Comparison of ENCODE assay signal across 23 cellular contexts in genomic region chr2:70959271-70959761, GRCh38. TPM values are rescaled to one million over a fixed set of nuclear protein-coding genes. Genes with fewer than 3 reads are reported as not detected.
DNase-seq lines count a peak whose midpoint lies in the region; ATAC-seq and TF ChIP-seq lines count a peak whose summit lies in the region.
"Had no signal": no experiment of that assay in that cellular context is flagged by ENCODE, and none has a peak within 500 bp of the region (broad histone marks: within the 10 kb centered on the region; RNA-seq: fewer than 3 reads in every experiment).

No MANE protein-coding gene starts in this region.

- ATAC-seq in GM18498 (IDR thresholded peaks at IDR 0.05; ENCODE audit: unreplicated experiment), result no peak
- ATAC-seq: GM12878, left colon, Panc1 had no signal

- H3K27me3 ChIP-seq in left ventricle myocardium inferior (ENCODE audit: low read depth), result peaks cover 98% of the 10 kb centered on the region
- H3K27me3 ChIP-seq in vagina, result no peaks in the 10 kb centered on the region

- H3K27me3 Mint-ChIP-seq in chondrocyte (ENCODE audit: low read depth), result no peaks in the 10 kb centered on the region

- TF ChIP-seq POLR2A in vagina (IDR thresholded peaks at IDR 0.05), result no peak

- peaks cover 6% of the 10 kb centered on the region for H3K36me3 Mint-ChIP-seq in chondrocyte (ENCODE audit: low read depth)
- H3K36me3 Mint-ChIP-seq: activated naive CD8-positive, alpha-beta T cell; CD8-positive, alpha-beta memory T cell; mesothelial cell of epicardium had no signal

- H3K4me1 ChIP-seq in left ventricle myocardium inferior (no peaks in the 10 kb centered on the region), vagina (no peaks in the 10 kb centered on the region)
- H3K4me1 ChIP-seq: SJSA1 had no signal

- H3K27ac Mint-ChIP-seq in chondrocyte (ENCODE audit: unreplicated experiment), result no peak overlapping the region
- H3K27ac Mint-ChIP-seq: activated naive CD8-positive, alpha-beta T cell; mesothelial cell of epicardium; nephron had no signal

- H3K36me3 ChIP-seq in left ventricle myocardium inferior (no peaks in the 10 kb centered on the region), vagina (no peaks in the 10 kb centered on the region)
- H3K36me3 ChIP-seq: SJSA1, upper lobe of left lung had no signal

- H3K4me1 Mint-ChIP-seq in chondrocyte (ENCODE audit: low read depth), result peaks cover 5% of the 10 kb centered on the region
- H3K4me1 Mint-ChIP-seq: mesothelial cell of epicardium, nephron had no signal

- intact Hi-C loops in cardiac septum (cut with DNase I) (no loop called here), left ventricle myocardium inferior (cut with micrococcal nuclease) (no loop called here), vagina (cut with DNase I) (no loop called here)

- DNase-seq in cardiac septum (ENCODE audit: low spot score), result peak; percentile 49
- no peak for DNase-seq in left ventricle myocardium inferior
- DNase-seq in activated CD8-positive, alpha-beta memory T cell treated with anti-CD3 and anti-CD28 coated beads, Interleukin-2, amount 50 U/mL, for 48 hours, result peak; percentile 44
- peak; percentile 13 for DNase-seq in myocyte (ENCODE audit: low read depth)
- peak; percentile 54 to 58 for DNase-seq in vagina (ENCODE audit: extremely low spot score in 2 of 2)
- DNase-seq in NCI-H2227 treated with DMSO at 0.1 percent for 48 hours (lab: John Stamatoyannopoulos, UW), result no peak
- no peak for DNase-seq in chondrocyte (ENCODE audit: low spot score)
- DNase-seq: GM23248; MM.1S; NCI-H146; NCI-H2171 treated with DMSO at 0.1 percent for 48 hours; stimulated activated naive CD4-positive, alpha-beta T cell had no signal

- H3K9me3 ChIP-seq in left ventricle myocardium inferior (replicated peaks) (no peaks in the 10 kb centered on the region), vagina (no peaks in the 10 kb centered on the region)
- H3K9me3 ChIP-seq: SJSA1, upper lobe of left lung had no signal

- H3K4me3 ChIP-seq in left ventricle myocardium inferior (no peak overlapping the region), vagina (no peak overlapping the region)
- H3K4me3 ChIP-seq: GM12878, GM23248, SJSA1, upper lobe of left lung had no signal

- H3K4me3 Mint-ChIP-seq in chondrocyte (ENCODE audit: unreplicated experiment), result no peak overlapping the region
- H3K4me3 Mint-ChIP-seq: activated naive CD8-positive, alpha-beta T cell; CD8-positive, alpha-beta memory T cell; mesothelial cell of epicardium; nephron had no signal

- no peak for TF ChIP-seq CTCF in left ventricle myocardium inferior (IDR thresholded peaks at IDR 0.05; ENCODE audit: borderline replicate concordance)
- no peak for TF ChIP-seq CTCF in vagina (IDR thresholded peaks at IDR 0.05)
- TF ChIP-seq CTCF in chondrocyte (IDR thresholded peaks at IDR 0.05), result no peak

- H3K27ac ChIP-seq in left ventricle myocardium inferior (replicated peaks) (no peak overlapping the region), vagina (no peak overlapping the region)
- H3K27ac ChIP-seq: GM23248, SJSA1, upper lobe of left lung had no signal

- no peaks in the 10 kb centered on the region for H3K9me3 Mint-ChIP-seq in chondrocyte (ENCODE audit: low read depth)
- H3K9me3 Mint-ChIP-seq: CD8-positive, alpha-beta memory T cell; mesothelial cell of epicardium; nephron had no signal

RNA-seq across cellular contexts. Expression of gene ANKRD53, which starts 19.1 kb away (rescaled TPM):
- total RNA-seq in cardiac septum (0.38 TPM), left ventricle myocardium inferior (0.33 TPM), myocyte (1.5 TPM in 1 of 2 replicates, not detected in the other), vagina (4.9 TPM), chondrocyte (0.85 to 2.2 TPM (median 1.8 TPM) in 3 replicates)
- 0.53 TPM for polyA plus RNA-seq in myocyte (2012)
- total RNA-seq: GM12878; GM23248; SJSA1; T-helper 2 cell treated with Interferon-gamma antibody and Interleukin-4, amounts not matched to agents 100 ng/mL and 5 ng/mL, for 36 hours had no signal

RNA-seq across cellular contexts. Expression of gene ATP6V1B1, which starts 23.6 kb away (rescaled TPM):
- total RNA-seq in cardiac septum, result 0.43 TPM
- not detected for total RNA-seq in left ventricle myocardium inferior
- total RNA-seq in myocyte, result 1.7 and 3.8 TPM in 2 replicates
- polyA plus RNA-seq in myocyte (2012), result 2.1 TPM
- not detected for total RNA-seq in vagina
- total RNA-seq in chondrocyte, result 3.7 to 5.0 TPM (median 3.9 TPM) in 3 replicates
- total RNA-seq: CD8-positive, alpha-beta memory T cell; GM12878; GM23248; left colon; mesothelial cell of epicardium; SJSA1; T-helper 2 cell treated with Interferon-gamma antibody and Interleukin-4, amounts not matched to agents 100 ng/mL and 5 ng/mL, for 36 hours had no signal
- polyA plus RNA-seq: CD8-positive, alpha-beta memory T cell; GM12878 had no signal

RNA-seq across cellular contexts. Expression of gene TEX261, which starts 35.4 kb away (rescaled TPM):
- total RNA-seq in cardiac septum, result 46.1 TPM
- total RNA-seq in left ventricle myocardium inferior, result 50.7 TPM
- 37.9 and 51.4 TPM in 2 replicates for total RNA-seq in myocyte
- 72.9 TPM for polyA plus RNA-seq in myocyte (2012)
- 29.0 TPM for total RNA-seq in vagina
- total RNA-seq in chondrocyte, result 54.1 to 57.3 TPM (median 56.8 TPM) in 3 replicates

RNA-seq across cellular contexts. Expression of gene VAX2, which starts 58.9 kb away (rescaled TPM):
- 0.27 TPM for total RNA-seq in cardiac septum
- total RNA-seq in left ventricle myocardium inferior, result 0.36 TPM
- 16.4 and 24.0 TPM in 2 replicates for total RNA-seq in myocyte
- 8.3 TPM for polyA plus RNA-seq in myocyte (2012)
- not detected for total RNA-seq in vagina
- total RNA-seq in chondrocyte, result 4.5 to 5.1 TPM (median 5.0 TPM) in 3 replicates
- total RNA-seq: CD8-positive, alpha-beta memory T cell; GM12878; left colon; SJSA1; T-helper 2 cell treated with Interferon-gamma antibody and Interleukin-4, amounts not matched to agents 100 ng/mL and 5 ng/mL, for 36 hours had no signal
- polyA plus RNA-seq: CD8-positive, alpha-beta memory T cell; GM12878 had no signal

Comparison
In these comparisons a context has a peak if more than half of its experiments do, and no peak if none do; other contexts are left out.
1. DNase-seq: peak in cardiac septum (single experiment), activated CD8-positive, alpha-beta memory T cell treated with anti-CD3 and anti-CD28 coated beads, Interleukin-2, amount 50 U/mL, for 48 hours (single experiment), myocyte (single experiment) and vagina (2 of 2); none in left ventricle myocardium inferior (single experiment), NCI-H2227 treated with DMSO at 0.1 percent for 48 hours (single experiment) and chondrocyte (single experiment).